ENCODE assay signal across 28 cellular contexts in genomic region chr1:235643837-235644692, GRCh38. TPM values are rescaled to one million over a fixed set of nuclear protein-coding genes. Genes with fewer than 3 reads are reported as not detected.
DNase-seq lines count a peak whose midpoint lies in the region; ATAC-seq and TF ChIP-seq lines count a peak whose summit lies in the region.
"Had no signal": no experiment of that assay in that cellular context is flagged by ENCODE, and none has a peak within 500 bp of the region (broad histone marks: within the 10 kb centered on the region; RNA-seq: fewer than 3 reads in every experiment).

No MANE protein-coding gene starts in this region.

- H3F3A ChIP-seq in PC-9 (ENCODE audit: insufficient read depth, low read depth) (peaks cover 20% of the 10 kb centered on the region; the same call in 1 of the 2 replicates), neural progenitor cell (ENCODE audit: low read depth) (peaks cover 36% of the 10 kb centered on the region)

- CTCF ChIA-PET in activated CD8-positive, alpha-beta T cell treated with anti-CD3 and anti-CD28 coated beads, Interleukin-2, amount 10 ng/mL, durations not matched to agents 7 days and 5 days (lab: Charles Lee) = no interaction called here
- CTCF ChIA-PET in activated CD8-positive, alpha-beta T cell treated with anti-CD3 and anti-CD28 coated beads for 36 hours (lab: Charles Lee) = no interaction called here
- CTCF ChIA-PET in PC-9 (lab: Charles Lee) = no interaction called here

- no TSS peak for BruUV-seq in PC-9 (replicated peaks; lab: Mats Ljungman, UMichigan)

- H3K4me1 Mint-ChIP-seq in activated CD8-positive, alpha-beta T cell treated with anti-CD3 and anti-CD28 coated beads, Interleukin-2, amount 10 ng/mL, durations not matched to agents 7 days and 5 days (ENCODE audit: low read depth) = peaks cover 33% of the 10 kb centered on the region
- H3K4me1 Mint-ChIP-seq in activated CD8-positive, alpha-beta T cell treated with anti-CD3 and anti-CD28 coated beads for 36 hours (ENCODE audit: low read depth) = peaks cover 31% of the 10 kb centered on the region
- peaks cover 20% of the 10 kb centered on the region for H3K4me1 Mint-ChIP-seq in chondrocyte (ENCODE audit: low read depth)
- peaks cover 56% of the 10 kb centered on the region for H3K4me1 Mint-ChIP-seq in neural progenitor cell

- peak; percentile 20 for DNase-seq in activated CD8-positive, alpha-beta T cell treated with anti-CD3 and anti-CD28 coated beads, Interleukin-2, amount 10 ng/mL, durations not matched to agents 7 days and 5 days
- no peak for DNase-seq in activated CD8-positive, alpha-beta T cell treated with anti-CD3 and anti-CD28 coated beads for 36 hours
- DNase-seq in PC-9 (no peak), chondrocyte (ENCODE audit: low spot score) (peak; percentile 51), neural progenitor cell (ENCODE audit: low spot score) (no peak), cerebellar nuclear complex (lab: John Stamatoyannopoulos, UW) (no peak), transverse colon (no peak)
- DNase-seq: activated CD4-positive, CD25-positive, alpha-beta regulatory T cell treated with anti-CD3 and anti-CD28 coated beads, Interleukin-2, amount 50 U/mL, for 72 hours; activated T-cell treated with anti-CD3 and anti-CD28 coated beads, Interleukin-2, amount 50 U/mL, for 1 hour; AML-193; brain microvascular endothelial cell; effector memory CD4-positive, alpha-beta T cell; erythroblast; foreskin fibroblast; left colon; NCI-H1105 treated with DMSO at 0.1 percent for 48 hours; NCI-H2029; NCI-H524 treated with DMSO at 0.1 percent for 48 hours; nucleus accumbens; psoas muscle; stimulated activated CD8-positive, alpha-beta memory T cell treated with anti-CD3 and anti-CD28 coated beads, Interleukin-4, amount 100 ng/mL, for 48 hours; T-cell had no signal

- H3K36me3 ChIP-seq in PC-9 (ENCODE audit: low read depth) (no peaks in the 10 kb centered on the region), neural progenitor cell (no peaks in the 10 kb centered on the region), transverse colon (no peaks in the 10 kb centered on the region)
- H3K36me3 ChIP-seq: brain microvascular endothelial cell, Peyer's patch had no signal

- no peaks in the 10 kb centered on the region for H4K20me1 ChIP-seq in PC-9 (ENCODE audit: insufficient read depth)
- peaks cover 73% of the 10 kb centered on the region for H4K20me1 ChIP-seq in neural progenitor cell (ENCODE audit: low read depth)

- H3K27me3 Mint-ChIP-seq in activated CD8-positive, alpha-beta T cell treated with anti-CD3 and anti-CD28 coated beads, Interleukin-2, amount 10 ng/mL, durations not matched to agents 7 days and 5 days (ENCODE audit: low read depth) = peaks cover 44% of the 10 kb centered on the region
- H3K27me3 Mint-ChIP-seq in activated CD8-positive, alpha-beta T cell treated with anti-CD3 and anti-CD28 coated beads for 36 hours = peaks cover 27% of the 10 kb centered on the region
- H3K27me3 Mint-ChIP-seq in chondrocyte (ENCODE audit: low read depth) (peaks cover 33% of the 10 kb centered on the region), neural progenitor cell (ENCODE audit: insufficient read depth, low read depth) (peaks cover 14% of the 10 kb centered on the region)

- H3K9ac ChIP-seq in neural progenitor cell = no peak overlapping the region

- 95% methylated on average over 7 to 23 of the region's 23 CpGs for WGBS in transverse colon (ENCODE audit: low coverage in 1 of 2), 2 donors

- H3K36me3 Mint-ChIP-seq in activated CD8-positive, alpha-beta T cell treated with anti-CD3 and anti-CD28 coated beads, Interleukin-2, amount 10 ng/mL, durations not matched to agents 7 days and 5 days (ENCODE audit: low read depth) = peaks cover 3% of the 10 kb centered on the region
- no peaks in the 10 kb centered on the region for H3K36me3 Mint-ChIP-seq in activated CD8-positive, alpha-beta T cell treated with anti-CD3 and anti-CD28 coated beads for 36 hours (ENCODE audit: low read depth)
- no peaks in the 10 kb centered on the region for H3K36me3 Mint-ChIP-seq in chondrocyte (ENCODE audit: low read depth)
- H3K36me3 Mint-ChIP-seq in neural progenitor cell = peaks cover 8% of the 10 kb centered on the region
- H3K36me3 Mint-ChIP-seq: T-cell had no signal

- H3K4me1 ChIP-seq in PC-9 (replicated peaks; ENCODE audit: insufficient read depth) (peaks cover 32% of the 10 kb centered on the region), neural progenitor cell (peaks cover 60% of the 10 kb centered on the region), transverse colon (peaks cover 0 to 15% (median 13%) of the 10 kb centered on the region in 4 donors)
- H3K4me1 ChIP-seq: A549 had no signal

- POLR2A ChIA-PET in activated CD8-positive, alpha-beta T cell treated with anti-CD3 and anti-CD28 coated beads, Interleukin-2, amount 10 ng/mL, durations not matched to agents 7 days and 5 days (lab: Charles Lee) = no interaction called here
- POLR2A ChIA-PET in activated CD8-positive, alpha-beta T cell treated with anti-CD3 and anti-CD28 coated beads for 36 hours (lab: Charles Lee) = no interaction called here
- POLR2A ChIA-PET in PC-9 (lab: Charles Lee; ENCODE audit: unreplicated experiment) = no interaction called here

- no peak for TF ChIP-seq EP300 in transverse colon (IDR thresholded peaks at IDR 0.05; ENCODE audit: low read depth)

- H3K79me2 ChIP-seq in PC-9 (ENCODE audit: low read depth) = no peaks in the 10 kb centered on the region
- peaks cover 46% of the 10 kb centered on the region for H3K79me2 ChIP-seq in neural progenitor cell (ENCODE audit: low read depth)
- H3K79me2 ChIP-seq: hepatocyte had no signal

- no peak overlapping the region for H3K4me3 Mint-ChIP-seq in activated CD8-positive, alpha-beta T cell treated with anti-CD3 and anti-CD28 coated beads, Interleukin-2, amount 10 ng/mL, durations not matched to agents 7 days and 5 days
- H3K4me3 Mint-ChIP-seq in activated CD8-positive, alpha-beta T cell treated with anti-CD3 and anti-CD28 coated beads for 36 hours = no peak overlapping the region
- no peak overlapping the region for H3K4me3 Mint-ChIP-seq in chondrocyte (ENCODE audit: unreplicated experiment)
- H3K4me3 Mint-ChIP-seq in neural progenitor cell = no peak overlapping the region

- intact Hi-C loops in activated CD8-positive, alpha-beta T cell treated with anti-CD3 and anti-CD28 coated beads for 36 hours (cut with micrococcal nuclease) = no loop called here
- intact Hi-C loops in PC-9 (cut with micrococcal nuclease; ENCODE audit: unreplicated experiment) = loop anchor here (2.0 to 10.0 kb wide), 3 partner anchors 139 to 271 kb away; partner anchors contain the start of gene B3GALNT2
- intact Hi-C loops in transverse colon (cut with DNase I; ENCODE audit: low total_unique reads) = no loop called here

- no peak overlapping the region for H2AFZ ChIP-seq in PC-9
- no peak overlapping the region for H2AFZ ChIP-seq in neural progenitor cell (replicated peaks)
- H2AFZ ChIP-seq: GM23338, hepatocyte had no signal

- no peak for TF ChIP-seq CTCF in activated CD8-positive, alpha-beta T cell treated with anti-CD3 and anti-CD28 coated beads for 36 hours (IDR thresholded peaks at IDR 0.05)
- TF ChIP-seq CTCF in PC-9 (conservative IDR thresholded peaks at IDR 0.05) = no peak
- TF ChIP-seq CTCF in chondrocyte (IDR thresholded peaks at IDR 0.05) = no peak
- no peak for TF ChIP-seq CTCF in neural progenitor cell (IDR thresholded peaks at IDR 0.05)
- no peak for TF ChIP-seq CTCF in transverse colon (IDR thresholded peaks at IDR 0.05)

- no peak overlapping the region for H3K27ac Mint-ChIP-seq in activated CD8-positive, alpha-beta T cell treated with anti-CD3 and anti-CD28 coated beads, Interleukin-2, amount 10 ng/mL, durations not matched to agents 7 days and 5 days
- no peak overlapping the region for H3K27ac Mint-ChIP-seq in activated CD8-positive, alpha-beta T cell treated with anti-CD3 and anti-CD28 coated beads for 36 hours
- no peak overlapping the region for H3K27ac Mint-ChIP-seq in chondrocyte (ENCODE audit: unreplicated experiment)
- H3K27ac Mint-ChIP-seq in neural progenitor cell = no peak overlapping the region

- H3K9me3 ChIP-seq in PC-9 (ENCODE audit: insufficient read depth, low read depth) (no peaks in the 10 kb centered on the region), neural progenitor cell (ENCODE audit: low read depth) (no peaks in the 10 kb centered on the region), transverse colon (no peaks in the 10 kb centered on the region)
- H3K9me3 ChIP-seq: A549, Peyer's patch, psoas muscle had no signal

- H3K27ac ChIP-seq in PC-9 (no peak overlapping the region), neural progenitor cell (no peak overlapping the region), transverse colon (no peak overlapping the region)
- H3K27ac ChIP-seq: A549, brain microvascular endothelial cell, hepatocyte, psoas muscle had no signal

- no peaks in the 10 kb centered on the region for H3K9me2 ChIP-seq in PC-9 (ENCODE audit: insufficient read depth)

- in situ Hi-C loops in transverse colon (cut with MboI; ENCODE audit: low pct_ligation_motif_present in 1 of 4, low pct_unique_long_range_greater_than_20kb in 1 of 4, low sequenced_read_pairs in 3 of 4) = no loop called here

- ATAC-seq in activated CD8-positive, alpha-beta T cell treated with anti-CD3 and anti-CD28 coated beads, Interleukin-2, amount 10 ng/mL, durations not matched to agents 7 days and 5 days = no peak
- ATAC-seq in activated CD8-positive, alpha-beta T cell treated with anti-CD3 and anti-CD28 coated beads for 36 hours = no peak
- ATAC-seq in HG03469 (IDR thresholded peaks at IDR 0.05; ENCODE audit: unreplicated experiment) = no peak
- ATAC-seq: A549, left colon, psoas muscle, T-cell had no signal

- no peaks in the 10 kb centered on the region for H3K9me3 Mint-ChIP-seq in activated CD8-positive, alpha-beta T cell treated with anti-CD3 and anti-CD28 coated beads, Interleukin-2, amount 10 ng/mL, durations not matched to agents 7 days and 5 days (ENCODE audit: insufficient read depth)
- no peaks in the 10 kb centered on the region for H3K9me3 Mint-ChIP-seq in activated CD8-positive, alpha-beta T cell treated with anti-CD3 and anti-CD28 coated beads for 36 hours
- H3K9me3 Mint-ChIP-seq in chondrocyte (ENCODE audit: low read depth) = no peaks in the 10 kb centered on the region
- peaks cover 6% of the 10 kb centered on the region for H3K9me3 Mint-ChIP-seq in neural progenitor cell
- H3K9me3 Mint-ChIP-seq: GM23338; stimulated activated naive CD8-positive, alpha-beta T cell treated with anti-CD3 and anti-CD28 coated beads, Interleukin-15, amount 100 ng/mL, for 72 hours; T-cell had no signal

- H3K4me2 ChIP-seq in PC-9 = 0 out of 2 replicates have a peak overlapping the region, but pooled peaks have one; percentile 73
- peak overlapping the region; percentile 59 for H3K4me2 ChIP-seq in neural progenitor cell
- H3K4me2 ChIP-seq: A549, hepatocyte had no signal

- no peak for TF ChIP-seq POLR2A in transverse colon (IDR thresholded peaks at IDR 0.05)

- no peak overlapping the region for H3K4me3 ChIP-seq in PC-9
- no peak overlapping the region for H3K4me3 ChIP-seq in neural progenitor cell
- H3K4me3 ChIP-seq in transverse colon = no peak overlapping the region
- H3K4me3 ChIP-seq: A549, GM23338, hepatocyte, Peyer's patch, psoas muscle had no signal

- H3K27me3 ChIP-seq in PC-9 (ENCODE audit: insufficient read depth, low read depth) (no peaks in the 10 kb centered on the region), neural progenitor cell (peaks cover 30% of the 10 kb centered on the region), transverse colon (peaks cover 33% of the 10 kb centered on the region)
- H3K27me3 ChIP-seq: Peyer's patch had no signal

RNA-seq across cellular contexts. Expression of gene GNG4, which starts 5.5 kb away (rescaled TPM):
- under 1 TPM in 1 of 2 experiments, not detected in 1; 0.23 TPM for total RNA-seq in activated CD8-positive, alpha-beta T cell treated with anti-CD3 and anti-CD28 coated beads, Interleukin-2, amount 10 ng/mL, durations not matched to agents 7 days and 5 days
- 1 to 10 TPM; 2.2 to 2.3 TPM for total RNA-seq in activated CD8-positive, alpha-beta T cell treated with anti-CD3 and anti-CD28 coated beads for 36 hours
- total RNA-seq in PC-9 (2021) = 15.5 and 16.3 TPM in 2 replicates
- 0.19 to 0.60 TPM (median 0.38 TPM) in 3 replicates for total RNA-seq in chondrocyte
- 14.9 and 20.7 TPM in 2 replicates for total RNA-seq in neural progenitor cell (ENCODE audit: low replicate concordance)
- 1 to 10 TPM in 3 of 4 donors, under 1 TPM in 1; 0.37 to 6.8 (median 5.5) TPM for total RNA-seq in transverse colon
- total RNA-seq: psoas muscle had no signal

Comparison
In these comparisons a context has a peak if more than half of its experiments do, and no peak if none do; other contexts are left out.
1. DNase-seq: peak in activated CD8-positive, alpha-beta T cell treated with anti-CD3 and anti-CD28 coated beads, Interleukin-2, amount 10 ng/mL, durations not matched to agents 7 days and 5 days (single experiment) and chondrocyte (single experiment); none in activated CD8-positive, alpha-beta T cell treated with anti-CD3 and anti-CD28 coated beads for 36 hours (single experiment), PC-9 (0 of 2), neural progenitor cell (single experiment), cerebellar nuclear complex (0 of 2) and transverse colon (single experiment).